8 cellular contexts compared by ENCODE assay signal in the genomic region with DNA sequence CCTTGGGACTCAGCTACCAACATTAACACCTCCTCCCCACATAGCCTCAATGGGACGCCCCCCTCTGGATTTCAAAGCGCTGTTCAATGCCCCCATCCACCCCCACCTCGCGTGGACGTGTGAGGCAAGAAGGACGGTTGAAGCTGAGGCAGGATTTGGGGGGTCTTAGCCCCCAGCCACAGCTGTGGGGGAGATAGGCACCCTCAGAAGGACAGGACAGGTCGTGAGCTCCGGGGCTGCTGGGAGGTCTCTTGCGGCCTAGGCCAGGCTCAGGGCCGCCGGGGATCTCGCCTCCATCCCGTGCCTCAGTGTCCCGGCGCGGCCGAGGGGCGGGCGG. TPM values are rescaled to one million over a fixed set of nuclear protein-coding genes. Genes with fewer than 3 reads are reported as not detected.
A peak's percentile ranks its signal among the peaks of the same experiment; 100 is the strongest.
DNase-seq lines count a peak whose midpoint lies in the region; ATAC-seq and TF ChIP-seq lines count a peak whose summit lies in the region.

No MANE protein-coding gene starts in this region.

- H3K79me2 ChIP-seq in GM23248 (ENCODE audit: insufficient read depth) (no peaks in the 10 kb centered on the region), smooth muscle cell (ENCODE audit: low read depth) (no peaks in the 10 kb centered on the region)

- no peaks in the 10 kb centered on the region for H3K36me3 Mint-ChIP-seq in glutamatergic neuron (ENCODE audit: unreplicated experiment)

- in situ Hi-C loops in GM23248 (cut with MboI) = no loop called here

- ATAC-seq in GM18519 (IDR thresholded peaks at IDR 0.05; ENCODE audit: low FRiP score, unreplicated experiment) = no peak

- peaks cover 19% of the 10 kb centered on the region; the same call in 1 of the 2 replicates for H3F3A ChIP-seq in GM23248 (ENCODE audit: insufficient read depth)
- H3F3A ChIP-seq in smooth muscle cell (ENCODE audit: low read depth) = peaks cover 16% of the 10 kb centered on the region

- H3K27ac ChIP-seq in GM23248 (no peak overlapping the region), smooth muscle cell (ENCODE audit: low read depth) (no peak overlapping the region)

- peak overlapping the region; percentile 85 for H3K9ac ChIP-seq in GM23248
- no peak overlapping the region for H3K9ac ChIP-seq in smooth muscle cell (ENCODE audit: low read depth)

- no peaks in the 10 kb centered on the region for H3K9me2 ChIP-seq in GM23248 (ENCODE audit: insufficient read depth)

- H3K9me3 Mint-ChIP-seq in glutamatergic neuron (ENCODE audit: unreplicated experiment) = peaks cover 7% of the 10 kb centered on the region

- DNase-seq in GM23248 (no peak), glutamatergic neuron (no peak), smooth muscle cell (lab: John Stamatoyannopoulos, UW; ENCODE audit: unreplicated experiment) (no peak), CD1c-positive myeloid dendritic cell (ENCODE audit: extremely low spot score) (no peak), NOMO-1 treated with dmso at 0.1 percent for 144 hours (lab: John Stamatoyannopoulos, UW; ENCODE audit: unreplicated experiment) (no peak), GF-D8 (lab: John Stamatoyannopoulos, UW) (no peak)

- peak overlapping the region; percentile 80 for H3K4me3 ChIP-seq in GM23248
- peak overlapping the region; percentile 64 for H3K4me3 ChIP-seq in WI38 (ENCODE audit: low read depth, low read length)
- peak overlapping the region; percentile 59 for H3K4me3 ChIP-seq in smooth muscle cell

- H3K27ac Mint-ChIP-seq in glutamatergic neuron (ENCODE audit: unreplicated experiment) = no peak overlapping the region

- no peaks in the 10 kb centered on the region for H3K27me3 ChIP-seq in GM23248 (replicated peaks; ENCODE audit: insufficient read depth)
- H3K27me3 ChIP-seq in smooth muscle cell (ENCODE audit: low read depth) = no peaks in the 10 kb centered on the region

- peak overlapping the region; percentile 85 for H2AFZ ChIP-seq in GM23248
- H2AFZ ChIP-seq in smooth muscle cell (ENCODE audit: low read depth) = peak overlapping the region; percentile 66

- H3K9me3 ChIP-seq in GM23248 (ENCODE audit: low read depth) (no peaks in the 10 kb centered on the region), smooth muscle cell (replicated peaks; ENCODE audit: low read depth) (no peaks in the 10 kb centered on the region)

- peaks cover 5% of the 10 kb centered on the region for H3K4me1 Mint-ChIP-seq in glutamatergic neuron (ENCODE audit: low read depth, unreplicated experiment)

- H3K4me2 ChIP-seq in GM23248 (ENCODE audit: unreplicated experiment) (peak overlapping the region; percentile 60), smooth muscle cell (peak overlapping the region; percentile 90)

- H3K4me1 ChIP-seq in GM23248 (ENCODE audit: insufficient read depth) (peaks cover 17% of the 10 kb centered on the region), smooth muscle cell (ENCODE audit: low read depth) (peaks cover 9% of the 10 kb centered on the region)

- H3K36me3 ChIP-seq in GM23248 (ENCODE audit: low read depth) (no peaks in the 10 kb centered on the region), smooth muscle cell (ENCODE audit: low read depth) (no peaks in the 10 kb centered on the region)

- TF ChIP-seq CTCF in WI38 (IDR thresholded peaks at IDR 0.05; ENCODE audit: low read depth, low read length) (no peak), glutamatergic neuron (IDR thresholded peaks at IDR 0.05; ENCODE audit: partially characterized antibody, unreplicated experiment) (no peak), smooth muscle cell (IDR thresholded peaks at IDR 0.05; ENCODE audit: borderline replicate concordance, insufficient read depth, poor library complexity, severe bottlenecking) (no peak)

- 4 to 8% methylated on average over 11 to 15 of the region's 19 CpGs for WGBS in GM23248 (ENCODE audit: low coverage in 1 of 2, low lambda C conversion rate in 2 of 2, missing lambda C conversion rate in 2 of 2), 2 experiments
- 5% methylated on average over 18 of the region's 19 CpGs for WGBS in smooth muscle cell (ENCODE audit: low lambda C conversion rate)

- H3K27me3 Mint-ChIP-seq in glutamatergic neuron (ENCODE audit: unreplicated experiment) = peaks cover 3% of the 10 kb centered on the region

- H3K4me3 Mint-ChIP-seq in glutamatergic neuron (ENCODE audit: unreplicated experiment) = peak overlapping the region; percentile 61

- H4K20me1 ChIP-seq in GM23248 (ENCODE audit: insufficient read depth) (no peaks in the 10 kb centered on the region), smooth muscle cell (ENCODE audit: low read depth) (no peaks in the 10 kb centered on the region)

RNA-seq across cellular contexts. Expression of a gene that starts 8.3 kb away (rescaled TPM):
- not detected in 2 replicates for total RNA-seq in GM23248 (2014; rRNA removed; shearing (Covaris generic))
- polyA plus RNA-seq in GM23248 (2016; fragmentation: Nextera tagmentation; extraction: Ambion mirVana) (not detected in 2 replicates), smooth muscle cell (0.38 TPM in 1 of 2 replicates, not detected in the other)
- total RNA-seq in glutamatergic neuron (ENCODE audit: unreplicated experiment) (not detected), smooth muscle cell (0.04 and 0.40 TPM in 2 replicates)

RNA-seq across cellular contexts. Expression of a gene that starts 23.0 kb away (rescaled TPM):
- total RNA-seq in GM23248 (2014; rRNA removed; shearing (Covaris generic)) = 63.4 and 72.0 TPM in 2 replicates
- 46.6 and 49.7 TPM in 2 replicates for polyA plus RNA-seq in GM23248 (2016; fragmentation: Nextera tagmentation; extraction: Ambion mirVana)
- 57.5 TPM for total RNA-seq in glutamatergic neuron (ENCODE audit: unreplicated experiment)
- total RNA-seq in smooth muscle cell = 56.8 and 57.3 TPM in 2 replicates
- 58.3 and 65.7 TPM in 2 replicates for polyA plus RNA-seq in smooth muscle cell

RNA-seq across cellular contexts. Expression of a gene that starts 35.5 kb away (rescaled TPM):
- total RNA-seq in GM23248 (2014; rRNA removed; shearing (Covaris generic)) = 30.3 and 37.8 TPM in 2 replicates
- polyA plus RNA-seq in GM23248 (2016; fragmentation: Nextera tagmentation; extraction: Ambion mirVana) (3.6 and 3.8 TPM in 2 replicates), smooth muscle cell (10.1 and 10.2 TPM in 2 replicates)
- total RNA-seq in glutamatergic neuron (ENCODE audit: unreplicated experiment) (34.8 TPM), smooth muscle cell (48.6 and 51.5 TPM in 2 replicates)

RNA-seq across cellular contexts. Expression of a gene that starts 45.0 kb away (rescaled TPM):
- total RNA-seq in GM23248 (2014; rRNA removed; shearing (Covaris generic)) = 39.6 and 48.9 TPM in 2 replicates
- polyA plus RNA-seq in GM23248 (2016; fragmentation: Nextera tagmentation; extraction: Ambion mirVana) (47.8 and 52.4 TPM in 2 replicates), smooth muscle cell (56.9 and 60.9 TPM in 2 replicates)
- total RNA-seq in glutamatergic neuron (ENCODE audit: unreplicated experiment) (66.1 TPM), smooth muscle cell (30.8 and 39.1 TPM in 2 replicates)

RNA-seq across cellular contexts. Expression of a gene that starts 49.1 kb away (rescaled TPM):
- 380 and 393 TPM in 2 replicates for total RNA-seq in GM23248 (2014; rRNA removed; shearing (Covaris generic))
- 609 and 625 TPM in 2 replicates for polyA plus RNA-seq in GM23248 (2016; fragmentation: Nextera tagmentation; extraction: Ambion mirVana)
- 292 TPM for total RNA-seq in glutamatergic neuron (ENCODE audit: unreplicated experiment)
- 416 and 464 TPM in 2 replicates for total RNA-seq in smooth muscle cell
- 523 and 540 TPM in 2 replicates for polyA plus RNA-seq in smooth muscle cell
